In the genomic region with DNA sequence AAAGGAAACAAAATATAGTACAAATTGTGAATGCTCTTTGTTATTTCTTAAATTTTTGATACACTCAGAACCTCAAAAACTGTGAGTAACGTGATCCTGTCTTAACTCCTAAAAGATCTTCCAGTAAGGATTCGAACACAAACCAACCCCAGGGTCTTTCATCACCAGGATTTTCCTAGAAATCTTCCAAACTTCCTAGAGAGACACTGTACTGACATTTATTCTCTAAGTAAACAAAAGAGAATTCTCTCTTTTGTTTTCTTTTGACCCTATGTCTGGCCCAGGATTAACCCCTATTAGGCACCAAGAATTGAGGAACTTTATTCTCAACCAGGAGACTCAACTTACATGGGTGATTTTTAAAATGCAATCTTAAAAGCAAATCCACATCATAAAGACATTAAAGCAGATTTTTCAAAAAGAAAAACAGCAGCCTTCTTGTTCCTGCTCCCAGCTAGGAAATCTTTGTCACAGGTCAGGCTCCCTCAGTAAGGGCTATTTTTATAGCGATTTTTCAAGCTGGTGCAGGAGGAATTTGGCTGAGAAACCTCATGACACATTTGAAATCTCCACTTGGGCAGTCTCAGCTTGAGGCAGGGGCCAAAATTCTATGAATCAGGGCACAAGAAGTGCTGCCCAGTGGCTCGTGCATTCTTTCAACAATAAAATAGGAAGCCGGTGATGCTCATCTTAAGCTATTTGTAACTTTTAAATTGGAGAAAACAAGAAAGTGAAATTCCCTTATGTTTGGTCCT, we compare ENCODE assay signal across 10 cellular contexts. TPM values are rescaled to one million over a fixed set of nuclear protein-coding genes. Genes with fewer than 3 reads are reported as not detected.
DNase-seq lines count a peak whose midpoint lies in the region; ATAC-seq and TF ChIP-seq lines count a peak whose summit lies in the region.
"Had no signal": no experiment of that assay in that cellular context is flagged by ENCODE, and none has a peak within 500 bp of the region (broad histone marks: within the 10 kb centered on the region; RNA-seq: fewer than 3 reads in every experiment).

No MANE protein-coding gene starts in this region.

- ATAC-seq in memory B cell (ENCODE audit: low read depth) (no peak), GM18873 (IDR thresholded peaks at IDR 0.05; ENCODE audit: low FRiP score, unreplicated experiment) (no peak)

- no peak overlapping the region for H3K4me3 Mint-ChIP-seq in memory B cell

- no peak for TF ChIP-seq CTCF in choroid plexus epithelial cell (conservative IDR thresholded peaks at IDR 0.05; ENCODE audit: low read depth, low read length)

- no peaks in the 10 kb centered on the region for H3K36me3 Mint-ChIP-seq in memory B cell

- peaks cover 8% of the 10 kb centered on the region for H3K4me1 Mint-ChIP-seq in memory B cell

- no peak overlapping the region for H3K4me3 ChIP-seq in choroid plexus epithelial cell (ENCODE audit: low read depth, low read length)

- no peaks in the 10 kb centered on the region for H3K9me3 Mint-ChIP-seq in memory B cell

- in situ Hi-C loops in ACHN (cut with HindIII; ENCODE audit: low pct_ligation_motif_present, low pct_unique_long_range_greater_than_20kb, low sequenced_read_pairs), result no loop called here

- no peaks in the 10 kb centered on the region for H3K27me3 Mint-ChIP-seq in memory B cell

- peak; percentile 89 for DNase-seq in ACHN
- peak; percentile 65 for DNase-seq in LHCN-M2 (ENCODE audit: low read depth)
- peak; percentile 43 for DNase-seq in choroid plexus epithelial cell (ENCODE audit: low read depth)
- no peak for DNase-seq in memory B cell (ENCODE audit: low spot score in 2 of 2)
- no peak for DNase-seq in HuH-7 (ENCODE audit: low spot score)
- DNase-seq in activated CD4-positive, alpha-beta T cell treated with anti-CD3 and anti-CD28 coated beads, Interleukin-2, amount 50 U/mL, for 4 hours, result no peak
- no peak for DNase-seq in NCI-H1694 treated with DMSO at 0.1 percent for 48 hours (lab: John Stamatoyannopoulos, UW)
- DNase-seq: midbrain, small intestine had no signal

- H3K27ac Mint-ChIP-seq in memory B cell, result peak overlapping the region; percentile 95

RNA-seq across cellular contexts. Expression of a gene that starts 6.2 kb away (rescaled TPM):
- 21.1 and 31.6 TPM in 2 replicates for total RNA-seq in LHCN-M2 (2014; rRNA removed)
- 6.3 TPM for polyA plus RNA-seq in LHCN-M2 (2012)

RNA-seq across cellular contexts. Expression of a gene that starts 51.3 kb away (rescaled TPM):
- 2.1 and 2.8 TPM in 2 replicates for total RNA-seq in LHCN-M2 (2014; rRNA removed)
- polyA plus RNA-seq in LHCN-M2 (2012), result 1.3 TPM

Comparison
In these comparisons a context has a peak if more than half of its experiments do, and no peak if none do; other contexts are left out.
1. DNase-seq: peak in ACHN (single experiment), LHCN-M2 (single experiment) and choroid plexus epithelial cell (single experiment); none in memory B cell (0 of 2), HuH-7 (single experiment), activated CD4-positive, alpha-beta T cell treated with anti-CD3 and anti-CD28 coated beads, Interleukin-2, amount 50 U/mL, for 4 hours (0 of 2) and NCI-H1694 treated with DMSO at 0.1 percent for 48 hours (single experiment).